ENCODE assay signal across 1 cellular context in the genomic region with DNA sequence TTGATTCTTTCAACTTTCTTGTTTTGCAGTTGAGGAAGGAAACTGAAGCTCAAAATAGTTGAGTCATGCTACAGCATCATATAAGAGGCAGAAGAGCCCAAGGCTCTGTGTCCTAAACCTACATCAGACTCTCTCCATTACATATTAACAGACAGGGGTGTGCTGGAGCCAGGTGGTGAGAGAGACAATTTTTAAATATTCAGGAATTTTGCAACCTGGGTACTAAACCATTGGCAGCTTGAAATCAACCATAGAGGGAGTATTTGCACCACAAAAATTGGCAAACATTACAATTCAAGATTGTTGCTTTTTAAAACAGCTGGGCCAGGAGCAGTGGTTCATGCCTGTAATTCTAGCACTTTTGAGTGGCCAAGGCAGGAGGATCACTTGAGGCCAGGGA.
TF ChIP-seq lines count a peak whose summit lies in the region.

No MANE protein-coding gene starts in this region.

TF ChIP-seq in HCT116, 20 proteins besides CTCF, POLR2A, EP300 and RAD21 (continued from another document):
- TF ChIP-seq, protein P1, sequence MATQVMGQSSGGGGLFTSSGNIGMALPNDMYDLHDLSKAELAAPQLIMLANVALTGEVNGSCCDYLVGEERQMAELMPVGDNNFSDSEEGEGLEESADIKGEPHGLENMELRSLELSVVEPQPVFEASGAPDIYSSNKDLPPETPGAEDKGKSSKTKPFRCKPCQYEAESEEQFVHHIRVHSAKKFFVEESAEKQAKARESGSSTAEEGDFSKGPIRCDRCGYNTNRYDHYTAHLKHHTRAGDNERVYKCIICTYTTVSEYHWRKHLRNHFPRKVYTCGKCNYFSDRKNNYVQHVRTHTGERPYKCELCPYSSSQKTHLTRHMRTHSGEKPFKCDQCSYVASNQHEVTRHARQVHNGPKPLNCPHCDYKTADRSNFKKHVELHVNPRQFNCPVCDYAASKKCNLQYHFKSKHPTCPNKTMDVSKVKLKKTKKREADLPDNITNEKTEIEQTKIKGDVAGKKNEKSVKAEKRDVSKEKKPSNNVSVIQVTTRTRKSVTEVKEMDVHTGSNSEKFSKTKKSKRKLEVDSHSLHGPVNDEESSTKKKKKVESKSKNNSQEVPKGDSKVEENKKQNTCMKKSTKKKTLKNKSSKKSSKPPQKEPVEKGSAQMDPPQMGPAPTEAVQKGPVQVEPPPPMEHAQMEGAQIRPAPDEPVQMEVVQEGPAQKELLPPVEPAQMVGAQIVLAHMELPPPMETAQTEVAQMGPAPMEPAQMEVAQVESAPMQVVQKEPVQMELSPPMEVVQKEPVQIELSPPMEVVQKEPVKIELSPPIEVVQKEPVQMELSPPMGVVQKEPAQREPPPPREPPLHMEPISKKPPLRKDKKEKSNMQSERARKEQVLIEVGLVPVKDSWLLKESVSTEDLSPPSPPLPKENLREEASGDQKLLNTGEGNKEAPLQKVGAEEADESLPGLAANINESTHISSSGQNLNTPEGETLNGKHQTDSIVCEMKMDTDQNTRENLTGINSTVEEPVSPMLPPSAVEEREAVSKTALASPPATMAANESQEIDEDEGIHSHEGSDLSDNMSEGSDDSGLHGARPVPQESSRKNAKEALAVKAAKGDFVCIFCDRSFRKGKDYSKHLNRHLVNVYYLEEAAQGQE (IDR thresholded peaks at IDR 0.05; ENCODE audit: low read depth), result no peak
- TF ChIP-seq YY1 (IDR thresholded peaks at IDR 0.05; ENCODE audit: extremely low read depth, insufficient replicate concordance, low read depth, low read length), result no peak
